In the genomic region with DNA sequence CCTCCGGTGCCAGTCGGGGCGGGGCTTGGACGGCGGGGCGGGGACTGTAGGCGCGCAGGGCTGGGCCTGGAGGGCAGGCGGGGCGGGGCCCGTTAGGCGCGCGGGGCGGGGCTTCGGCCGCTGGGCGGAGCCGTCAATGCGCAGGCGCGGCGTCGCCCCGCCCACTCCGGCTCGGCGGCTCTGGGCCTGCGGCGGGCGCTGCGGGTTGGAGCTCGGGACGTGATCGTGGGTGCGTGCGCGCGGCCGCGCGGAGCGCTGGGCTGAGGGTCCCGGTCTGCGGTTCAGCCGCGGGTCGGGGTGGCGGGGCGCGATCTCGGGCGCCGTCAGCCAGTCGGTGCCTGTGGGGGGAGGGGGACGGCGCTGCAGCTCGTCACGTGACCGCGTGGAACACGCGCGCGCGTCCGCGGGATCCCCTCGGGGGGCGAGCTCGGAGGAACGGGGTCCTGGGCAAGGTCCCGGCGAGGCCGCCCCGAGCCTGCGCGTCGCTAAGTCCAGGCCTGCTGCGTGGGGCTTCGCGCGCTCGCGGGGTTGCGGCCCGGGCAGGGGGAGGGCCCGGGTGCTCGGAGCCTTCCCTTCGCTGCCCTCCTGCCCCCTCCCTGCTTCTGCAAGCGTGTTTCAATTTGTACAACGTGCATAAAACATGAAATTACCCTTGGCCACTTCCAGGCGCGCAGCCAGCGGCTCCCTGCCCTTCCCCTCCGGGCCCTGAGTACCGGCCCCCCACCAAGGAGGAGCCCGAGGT, we compare ENCODE assay signal across 8 cellular contexts. TPM values are rescaled to one million over a fixed set of nuclear protein-coding genes. Genes with fewer than 3 reads are reported as not detected.
DNase-seq lines count a peak whose midpoint lies in the region; ATAC-seq and TF ChIP-seq lines count a peak whose summit lies in the region.

A gene (plus strand): TSS at position 164 of the 742 bp plus-strand sequence. CDS start 595 bp downstream, outside the sequence.

- no peaks in the 10 kb centered on the region for H3K9me2 ChIP-seq in DOHH2 (replicated peaks; ENCODE audit: control insufficient read depth, low read length)
- no peaks in the 10 kb centered on the region; the same call in 1 of the 2 replicates for H3K9me2 ChIP-seq in GM23338 (ENCODE audit: insufficient read depth)

- CTCF ChIA-PET in RWPE1 (lab: Yijun Ruan, JAX), result interaction anchor here (0.7 to 1.1 kb wide), 2 partner anchors 25 to 144 kb away, joined by 3 read pairs; no protein-coding TSS in a partner anchor

- H2AFZ ChIP-seq in GM23338, result peak within 1 kb of the TSS; percentile 93

- POLR2A ChIA-PET in RWPE1 (lab: Yijun Ruan, JAX; ENCODE audit: low non-redundant PET), result interaction anchor here (0.5 to 2.9 kb wide), 3 partner anchors 29 to 150 kb away, joined by 3 to 15 read pairs (median 7); a partner anchor contains a TSS

- intact Hi-C loops in activated T-helper 2 cell treated with anti-CD3 and anti-CD28 coated beads, Interferon-gamma antibody, Interleukin-2, Interleukin-4, amounts not matched to agents 10 μg/mL and 5 μg/mL and 100 μg/mL, durations not matched to agents 14 hours and 24 hours and 36 hours (cut with micrococcal nuclease), result loop anchor here (1.0 to 5.0 kb wide), 5 partner anchors 32 to 147 kb away; a partner anchor contains a TSS

- H4K20me1 ChIP-seq in DOHH2 (ENCODE audit: control insufficient read depth, insufficient read depth, low read depth, low read length) (0 out of 2 replicates have a peak, but pooled peaks cover 2% of the 10 kb centered on the region), GM23338 (replicated peaks; ENCODE audit: insufficient read depth) (no peaks in the 10 kb centered on the region)

- peak within 1 kb of the TSS; percentile 79 for H3K4me3 Mint-ChIP-seq in GM23338
- peak within 1 kb of the TSS; percentile 73 for H3K4me3 Mint-ChIP-seq in activated T-helper 2 cell treated with anti-CD3 and anti-CD28 coated beads, Interferon-gamma antibody, Interleukin-2, Interleukin-4, amounts not matched to agents 10 μg/mL and 5 μg/mL and 100 μg/mL, durations not matched to agents 14 hours and 24 hours and 36 hours (ENCODE audit: low read depth)
- peak within 1 kb of the TSS; percentile 61 for H3K4me3 Mint-ChIP-seq in natural killer cell treated with Interleukin-12 subunit alpha and Interleukin-12 subunit beta and Interleukin-15 and Interleukin-18, amount 100 ng/mL, for 72 hours

- H3K36me3 Mint-ChIP-seq in GM23338 (ENCODE audit: low read depth), result no peaks in the 10 kb centered on the region; the same call in 2 of the 3 replicates
- peaks cover 13% of the 10 kb centered on the region for H3K36me3 Mint-ChIP-seq in activated T-helper 2 cell treated with anti-CD3 and anti-CD28 coated beads, Interferon-gamma antibody, Interleukin-2, Interleukin-4, amounts not matched to agents 10 μg/mL and 5 μg/mL and 100 μg/mL, durations not matched to agents 14 hours and 24 hours and 36 hours (ENCODE audit: low read depth)
- no peaks in the 10 kb centered on the region for H3K36me3 Mint-ChIP-seq in natural killer cell treated with Interleukin-12 subunit alpha and Interleukin-12 subunit beta and Interleukin-15 and Interleukin-18, amount 100 ng/mL, for 72 hours

- DNase-seq in GM23338 (ENCODE audit: low spot score) (peak; percentile 94), LNCaP clone FGC (ENCODE audit: low read depth) (no peak), RWPE1 (ENCODE audit: low spot score) (peak; percentile 90), fibroblast of peridontal ligament (ENCODE audit: extremely low read depth) (peak; percentile 65)
- DNase-seq in activated T-helper 2 cell treated with anti-CD3 and anti-CD28 coated beads, Interferon-gamma antibody, Interleukin-2, Interleukin-4, amounts not matched to agents 10 μg/mL and 5 μg/mL and 100 μg/mL, durations not matched to agents 14 hours and 24 hours and 36 hours (ENCODE audit: low spot score), result peak; percentile 87
- peak; percentile 94 for DNase-seq in natural killer cell treated with Interleukin-12 subunit alpha and Interleukin-12 subunit beta and Interleukin-15 and Interleukin-18, amount 100 ng/mL, for 72 hours (ENCODE audit: low spot score)
- peak; percentile 94 for DNase-seq in stimulated activated naive CD4-positive, alpha-beta T cell treated with Interleukin-2 at 50 U/mL for 16 hours (lab: John Stamatoyannopoulos, UW)

- H3K27ac Mint-ChIP-seq in GM23338, result no peak within 1 kb of the TSS
- H3K27ac Mint-ChIP-seq in activated T-helper 2 cell treated with anti-CD3 and anti-CD28 coated beads, Interferon-gamma antibody, Interleukin-2, Interleukin-4, amounts not matched to agents 10 μg/mL and 5 μg/mL and 100 μg/mL, durations not matched to agents 14 hours and 24 hours and 36 hours, result peak within 1 kb of the TSS; percentile 30
- H3K27ac Mint-ChIP-seq in natural killer cell treated with Interleukin-12 subunit alpha and Interleukin-12 subunit beta and Interleukin-15 and Interleukin-18, amount 100 ng/mL, for 72 hours, result peak within 1 kb of the TSS in 1 of 2 donors; percentile 15

- H3K79me2 ChIP-seq in DOHH2 (ENCODE audit: control insufficient read depth, low read length) (peaks cover 52% of the 10 kb centered on the region), GM23338 (replicated peaks; ENCODE audit: insufficient read depth) (no peaks in the 10 kb centered on the region)

- H3K27ac ChIP-seq in DOHH2 (ENCODE audit: low read depth, low read length), result peak within 1 kb of the TSS; percentile 72
- H3K27ac ChIP-seq in GM23338 (ENCODE audit: low read depth), result no peak within 1 kb of the TSS
- H3K27ac ChIP-seq in RWPE1, result peak within 1 kb of the TSS; percentile 96

- TF ChIP-seq CTCF in DOHH2 (IDR thresholded peaks at IDR 0.05; ENCODE audit: low read depth, low read length, poor library complexity, severe bottlenecking), result no peak
- no peak for TF ChIP-seq CTCF in GM23338 (conservative IDR thresholded peaks at IDR 0.05; ENCODE audit: low read depth in 2 of 2)
- TF ChIP-seq CTCF in LNCaP clone FGC (IDR thresholded peaks at IDR 0.05; ENCODE audit: control insufficient read depth, extremely low read depth, insufficient read depth), result no peak
- no peak for TF ChIP-seq CTCF in RWPE1 (conservative IDR thresholded peaks at IDR 0.05; ENCODE audit: low read depth)

- peaks cover 17% of the 10 kb centered on the region for H3K27me3 Mint-ChIP-seq in GM23338 (ENCODE audit: insufficient read depth, low read depth, poor library complexity)
- no peaks in the 10 kb centered on the region for H3K27me3 Mint-ChIP-seq in activated T-helper 2 cell treated with anti-CD3 and anti-CD28 coated beads, Interferon-gamma antibody, Interleukin-2, Interleukin-4, amounts not matched to agents 10 μg/mL and 5 μg/mL and 100 μg/mL, durations not matched to agents 14 hours and 24 hours and 36 hours (ENCODE audit: low read depth)
- no peaks in the 10 kb centered on the region for H3K27me3 Mint-ChIP-seq in natural killer cell treated with Interleukin-12 subunit alpha and Interleukin-12 subunit beta and Interleukin-15 and Interleukin-18, amount 100 ng/mL, for 72 hours

- H3K4me3 ChIP-seq in DOHH2 (ENCODE audit: low read length) (peak within 1 kb of the TSS; percentile 99), GM23338 (peak within 1 kb of the TSS; percentile 86), LNCaP clone FGC (ENCODE audit: low read depth, low read length) (peak within 1 kb of the TSS; percentile 74)

- no peaks in the 10 kb centered on the region for H3K27me3 ChIP-seq in DOHH2 (ENCODE audit: control insufficient read depth, low read length)
- no peaks in the 10 kb centered on the region for H3K27me3 ChIP-seq in GM23338 (ENCODE audit: insufficient read depth)

- H3K4me1 Mint-ChIP-seq in GM23338, result no peaks in the 10 kb centered on the region
- H3K4me1 Mint-ChIP-seq in activated T-helper 2 cell treated with anti-CD3 and anti-CD28 coated beads, Interferon-gamma antibody, Interleukin-2, Interleukin-4, amounts not matched to agents 10 μg/mL and 5 μg/mL and 100 μg/mL, durations not matched to agents 14 hours and 24 hours and 36 hours (ENCODE audit: low read depth), result peaks cover 41% of the 10 kb centered on the region
- peaks cover 48 to 55% of the 10 kb centered on the region in 2 donors for H3K4me1 Mint-ChIP-seq in natural killer cell treated with Interleukin-12 subunit alpha and Interleukin-12 subunit beta and Interleukin-15 and Interleukin-18, amount 100 ng/mL, for 72 hours (ENCODE audit: low read depth in 2 of 2)

- no peaks in the 10 kb centered on the region; the same call in 1 of the 2 replicates for H3F3A ChIP-seq in DOHH2 (ENCODE audit: control insufficient read depth, insufficient read depth)
- 0 out of 2 replicates have a peak, but pooled peaks cover 10% of the 10 kb centered on the region for H3F3A ChIP-seq in GM23338 (replicated peaks; ENCODE audit: low read depth)

- H3K9me3 ChIP-seq in DOHH2 (ENCODE audit: control insufficient read depth, insufficient read depth, low read length), result no peaks in the 10 kb centered on the region

- H3K4me1 ChIP-seq in DOHH2 (ENCODE audit: control insufficient read depth, low read length) (peaks cover 16% of the 10 kb centered on the region), GM23338 (ENCODE audit: insufficient read depth) (no peaks in the 10 kb centered on the region; the same call in 1 of the 2 replicates)

- H3K4me2 ChIP-seq in DOHH2 (ENCODE audit: low read length), result peak within 1 kb of the TSS; percentile 94
- peak within 1 kb of the TSS; percentile 90 for H3K4me2 ChIP-seq in GM23338

- H3K36me3 ChIP-seq in DOHH2 (ENCODE audit: control insufficient read depth, low read length) (peaks cover 43% of the 10 kb centered on the region), GM23338 (ENCODE audit: insufficient read depth) (no peaks in the 10 kb centered on the region)

- peak; percentile 81 for ATAC-seq in GM23338
- peak; percentile 97 to 98 for ATAC-seq in natural killer cell treated with Interleukin-12 subunit alpha and Interleukin-12 subunit beta and Interleukin-15 and Interleukin-18, amount 100 ng/mL, for 72 hours

- no peaks in the 10 kb centered on the region; the same call in 2 of the 3 replicates for H3K9me3 Mint-ChIP-seq in GM23338
- H3K9me3 Mint-ChIP-seq in activated T-helper 2 cell treated with anti-CD3 and anti-CD28 coated beads, Interferon-gamma antibody, Interleukin-2, Interleukin-4, amounts not matched to agents 10 μg/mL and 5 μg/mL and 100 μg/mL, durations not matched to agents 14 hours and 24 hours and 36 hours, result no peaks in the 10 kb centered on the region
- no peaks in the 10 kb centered on the region for H3K9me3 Mint-ChIP-seq in natural killer cell treated with Interleukin-12 subunit alpha and Interleukin-12 subunit beta and Interleukin-15 and Interleukin-18, amount 100 ng/mL, for 72 hours

RNA-seq across cellular contexts. Expression of the gene that starts here (rescaled TPM):
- total RNA-seq in GM23338 (2014; rRNA removed; shearing (Covaris generic)), result 8.3 and 17.3 TPM in 2 replicates
- polyA plus RNA-seq in GM23338 (2016; fragmentation: Nextera tagmentation; extraction: Ambion mirVana), result 3.7 and 4.6 TPM in 2 replicates
- 36.5 and 39.9 TPM in 2 replicates for total RNA-seq in activated T-helper 2 cell treated with anti-CD3 and anti-CD28 coated beads, Interferon-gamma antibody, Interleukin-2, Interleukin-4, amounts not matched to agents 10 μg/mL and 5 μg/mL and 100 μg/mL, durations not matched to agents 14 hours and 24 hours and 36 hours
- total RNA-seq in natural killer cell treated with Interleukin-12 subunit alpha and Interleukin-12 subunit beta and Interleukin-15 and Interleukin-18, amount 100 ng/mL, for 72 hours, result 10 to 100 TPM; 36.6 to 60.1 TPM
